Comparison of ENCODE assay signal across 18 cellular contexts in genomic region chr12:98259667-98260066, GRCh38.
"Had no signal": no experiment of that assay in that cellular context is flagged by ENCODE, and none has a peak within 500 bp of the region (broad histone marks: within the 10 kb centered on the region; RNA-seq: fewer than 3 reads in every experiment).

No MANE protein-coding gene starts in this region.

- H2AFZ ChIP-seq: hepatocyte, parathyroid adenoma had no signal

- H3K36me3 Mint-ChIP-seq: stimulated activated effector memory CD8-positive, alpha-beta T cell treated with anti-CD3 and anti-CD28 coated beads, Interleukin-12 subunit alpha, Interleukin-12 subunit beta, amount 100 ng/mL, for 72 hours had no signal

- H3K27ac Mint-ChIP-seq: activated CD4-positive, alpha-beta T cell treated with anti-CD3 and anti-CD28 coated beads, Interleukin-2, amount 10 ng/mL, durations not matched to agents 7 days and 5 days; stimulated activated effector memory CD8-positive, alpha-beta T cell treated with anti-CD3 and anti-CD28 coated beads, Interleukin-12 subunit alpha, Interleukin-12 subunit beta, amount 100 ng/mL, for 72 hours had no signal

- H3K27ac ChIP-seq: adrenal gland, body of pancreas, coronary artery, epithelial cell of prostate, hepatocyte, parathyroid adenoma, tibial artery, vagina had no signal

- H3K4me1 Mint-ChIP-seq: activated CD4-positive, alpha-beta T cell treated with anti-CD3 and anti-CD28 coated beads, Interleukin-2, amount 10 ng/mL, durations not matched to agents 7 days and 5 days; stimulated activated effector memory CD8-positive, alpha-beta T cell treated with anti-CD3 and anti-CD28 coated beads, Interleukin-12 subunit alpha, Interleukin-12 subunit beta, amount 100 ng/mL, for 72 hours had no signal

- H3K4me1 ChIP-seq: adrenal gland, body of pancreas, parathyroid adenoma, tibial artery, vagina had no signal

- H3K4me3 Mint-ChIP-seq: activated CD4-positive, alpha-beta T cell treated with anti-CD3 and anti-CD28 coated beads, Interleukin-2, amount 10 ng/mL, durations not matched to agents 7 days and 5 days; neural crest cell; stimulated activated effector memory CD8-positive, alpha-beta T cell treated with anti-CD3 and anti-CD28 coated beads, Interleukin-12 subunit alpha, Interleukin-12 subunit beta, amount 100 ng/mL, for 72 hours had no signal

- H3K36me3 ChIP-seq: adrenal gland, tibial artery, vagina had no signal

- DNase-seq: activated CD4-positive, alpha-beta T cell treated with anti-CD3 and anti-CD28 coated beads, Interleukin-2, amount 10 ng/mL, durations not matched to agents 7 days and 5 days; activated CD4-positive, CD25-positive, alpha-beta regulatory T cell; activated naive CD4-positive, alpha-beta T cell treated with anti-CD3 and anti-CD28 coated beads, Interleukin-2, amount 50 U/mL, for 16 hours; activated T-cell treated with anti-CD3 and anti-CD28 coated beads, Interleukin-2, amount 50 U/mL, for 1 hour; adrenal gland; body of pancreas; central memory CD4-positive, alpha-beta T cell; effector CD8-positive, alpha-beta T cell; kidney; tibial artery had no signal

- ATAC-seq: body of pancreas; stimulated activated effector memory CD8-positive, alpha-beta T cell treated with anti-CD3 and anti-CD28 coated beads, Interleukin-12 subunit alpha, Interleukin-12 subunit beta, amount 100 ng/mL, for 72 hours had no signal

- H3K9ac ChIP-seq: parathyroid adenoma had no signal

- H3K27me3 ChIP-seq: adrenal gland, body of pancreas, tibial artery, vagina had no signal

- H3K4me2 ChIP-seq: hepatocyte, smooth muscle cell had no signal

- H3K27me3 Mint-ChIP-seq: activated CD4-positive, alpha-beta T cell treated with anti-CD3 and anti-CD28 coated beads, Interleukin-2, amount 10 ng/mL, durations not matched to agents 7 days and 5 days had no signal

- H3K9me3 ChIP-seq: adrenal gland, body of pancreas, tibial artery, vagina had no signal

- H3K9me3 Mint-ChIP-seq: activated CD4-positive, alpha-beta T cell treated with anti-CD3 and anti-CD28 coated beads, Interleukin-2, amount 10 ng/mL, durations not matched to agents 7 days and 5 days; stimulated activated effector memory CD8-positive, alpha-beta T cell treated with anti-CD3 and anti-CD28 coated beads, Interleukin-12 subunit alpha, Interleukin-12 subunit beta, amount 100 ng/mL, for 72 hours had no signal

- H3K4me3 ChIP-seq: adrenal gland, body of pancreas, coronary artery, hepatocyte, smooth muscle cell, tibial artery, vagina had no signal
